In genomic region chr19:3045885-3046603, GRCh38 we compare ENCODE assay signal across 14 cellular contexts. TPM values are rescaled to one million over a fixed set of nuclear protein-coding genes. Genes with fewer than 3 reads are reported as not detected.
DNase-seq lines count a peak whose midpoint lies in the region; ATAC-seq, FAIRE-seq and TF ChIP-seq lines count a peak whose summit lies in the region.
"Had no signal": no experiment of that assay in that cellular context is flagged by ENCODE, and none has a peak within 500 bp of the region (broad histone marks: within the 10 kb centered on the region; RNA-seq: fewer than 3 reads in every experiment).

No MANE protein-coding gene starts in this region.

- H3K9me3 ChIP-seq in HUES64 (ENCODE audit: insufficient read depth, low read depth, low read length) (no peaks in the 10 kb centered on the region), endodermal cell (ENCODE audit: control insufficient read depth, low read length) (no peaks in the 10 kb centered on the region), pancreas (no peaks in the 10 kb centered on the region)
- H3K9me3 ChIP-seq: testis had no signal

- H3K27me3 ChIP-seq in HUES64 (ENCODE audit: insufficient read depth, low read length) (peaks cover 35% of the 10 kb centered on the region), endodermal cell (ENCODE audit: control insufficient read depth, insufficient read depth, low read length, poor library complexity, severe bottlenecking) (no peaks in the 10 kb centered on the region), pancreas (no peaks in the 10 kb centered on the region)
- H3K27me3 ChIP-seq: testis had no signal

- intact Hi-C loops in pancreas (cut with DNase I): no loop called here

- H3K27ac Mint-ChIP-seq in endodermal cell: peak overlapping the region; percentile 64
- no peak overlapping the region for H3K27ac Mint-ChIP-seq in immature natural killer cell
- H3K27ac Mint-ChIP-seq: activated T-cell treated with anti-CD3 and anti-CD28 coated beads, Interleukin-2, amount 50 U/mL, for 72 hours had no signal

- H3K4me3 Mint-ChIP-seq in endodermal cell (peak overlapping the region; percentile 18), immature natural killer cell (peak overlapping the region in 2 of 5 donors; percentile 27 to 33)

- H3K4me1 Mint-ChIP-seq in endodermal cell (peaks cover 16% of the 10 kb centered on the region), immature natural killer cell (peaks cover 14 to 18% of the 10 kb centered on the region in 2 donors)

- no peaks in the 10 kb centered on the region for H3K36me3 Mint-ChIP-seq in endodermal cell (ENCODE audit: low read depth)
- no peaks in the 10 kb centered on the region for H3K36me3 Mint-ChIP-seq in immature natural killer cell

- no peaks in the 10 kb centered on the region for H3K9me3 Mint-ChIP-seq in endodermal cell
- no peaks in the 10 kb centered on the region for H3K9me3 Mint-ChIP-seq in immature natural killer cell
- H3K9me3 Mint-ChIP-seq: activated T-cell treated with anti-CD3 and anti-CD28 coated beads, Interleukin-2, amount 50 U/mL, for 72 hours had no signal

- TF ChIP-seq CTCF in endodermal cell (conservative IDR thresholded peaks at IDR 0.05) (no peak), pancreas (IDR thresholded peaks at IDR 0.05) (no peak)

- H3K9ac ChIP-seq in HUES64 (ENCODE audit: low read depth, low read length): no peak overlapping the region
- no peak overlapping the region for H3K9ac ChIP-seq in endodermal cell (ENCODE audit: extremely low read depth, low read length, poor library complexity, severe bottlenecking)

- H3K4me1 ChIP-seq in HUES64 (ENCODE audit: insufficient read depth, low read length): peaks cover 9% of the 10 kb centered on the region
- H3K4me1 ChIP-seq in endodermal cell (ENCODE audit: control insufficient read depth, insufficient read depth, low read length): peaks cover 5% of the 10 kb centered on the region
- H3K4me1 ChIP-seq in pancreas: peaks cover 0 to 3% (median 0%) of the 10 kb centered on the region in 3 donors

- H3K4me3 ChIP-seq in HUES64 (ENCODE audit: low read length) (peak overlapping the region; percentile 41; the same call in 1 of the 2 replicates), endodermal cell (ENCODE audit: low read length) (no peak overlapping the region), pancreas (no peak overlapping the region)
- H3K4me3 ChIP-seq: testis had no signal

- H3K27me3 Mint-ChIP-seq in endodermal cell (ENCODE audit: insufficient read depth): peaks cover 5% of the 10 kb centered on the region
- peaks cover 0 to 10% (median 7%) of the 10 kb centered on the region in 3 donors for H3K27me3 Mint-ChIP-seq in immature natural killer cell (ENCODE audit: low read depth in 3 of 3)

- FAIRE-seq in pancreas (lab: Jason Lieb, UNC): no peak
- FAIRE-seq: A204.1, astrocyte had no signal

- ATAC-seq in pancreas: peak in 3 of 4 donors; percentile 5 to 45 (median 31)
- ATAC-seq in GM19023 (IDR thresholded peaks at IDR 0.05; ENCODE audit: unreplicated experiment): no peak
- ATAC-seq in HG02798 (IDR thresholded peaks at IDR 0.05; ENCODE audit: poor library complexity, unreplicated experiment): no peak
- ATAC-seq: activated T-cell treated with anti-CD3 and anti-CD28 coated beads, Interleukin-2, amount 50 U/mL, for 72 hours had no signal

- 13% methylated on average over 7 of the region's 13 CpGs for WGBS in HUES64
- 19 to 20% methylated on average over 3 to 8 of the region's 13 CpGs for WGBS in endodermal cell (ENCODE audit: insufficient coverage in 1 of 2, insufficient read length in 1 of 2), 2 experiments
- WGBS in pancreas, 2 donors: 52 to 55% methylated on average over 13 of the region's 13 CpGs

- H3K36me3 ChIP-seq in HUES64 (ENCODE audit: insufficient read depth, low read length) (no peaks in the 10 kb centered on the region), endodermal cell (ENCODE audit: control insufficient read depth, insufficient read depth, low read length) (no peaks in the 10 kb centered on the region), pancreas (no peaks in the 10 kb centered on the region)

- peak overlapping the region; percentile 45; the same call in 1 of the 2 replicates for H3K27ac ChIP-seq in HUES64 (ENCODE audit: low read depth, low read length)
- no peak overlapping the region for H3K27ac ChIP-seq in endodermal cell (ENCODE audit: low read depth, low read length)
- peak overlapping the region in 1 of 4 donors; percentile 23 for H3K27ac ChIP-seq in pancreas

- DNase-seq in DMS53 (lab: John Stamatoyannopoulos, UW): peak; percentile 49
- no peak for DNase-seq in DMS53 treated with DMSO at 0.1 percent for 48 hours (lab: John Stamatoyannopoulos, UW; ENCODE audit: unreplicated experiment)
- peak; percentile 87 for DNase-seq in endodermal cell
- no peak for DNase-seq in pancreas
- DNase-seq in immature natural killer cell: no peak
- DNase-seq: activated T-cell treated with anti-CD3 and anti-CD28 coated beads, Interleukin-2, amount 50 U/mL, for 72 hours; head of caudate nucleus; Karpas-422; testis had no signal

RNA-seq across cellular contexts. Expression of gene TLE5, which starts 16.3 kb away (rescaled TPM):
- polyA plus RNA-seq in HUES64 (2013, experiment 1 of 2): 95.1 TPM
- polyA plus RNA-seq in HUES64 (2013, experiment 2 of 2): 123 TPM
- total RNA-seq in endodermal cell: 100 to 1,000 TPM; 488 to 575 TPM
- polyA plus RNA-seq in endodermal cell (2013, experiment 1 of 2): 171 TPM
- 199 TPM for polyA plus RNA-seq in endodermal cell (2013, experiment 2 of 2)
- 100 to 1,000 TPM; 165 to 250 (median 204) TPM for total RNA-seq in pancreas
- polyA plus RNA-seq in pancreas: 100 to 1,000 TPM; 539 to 573 TPM
- 100 to 1,000 TPM; 382 to 635 (median 466) TPM for polyA plus RNA-seq in immature natural killer cell

RNA-seq across cellular contexts. Expression of gene TLE2, which starts 17.0 kb away (rescaled TPM):
- 1.8 TPM for polyA plus RNA-seq in HUES64 (2013, experiment 1 of 2)
- 2.2 TPM for polyA plus RNA-seq in HUES64 (2013, experiment 2 of 2)
- 10 to 100 TPM; 75.0 to 80.3 TPM for total RNA-seq in endodermal cell
- polyA plus RNA-seq in endodermal cell (2013, experiment 1 of 2): 8.9 TPM
- polyA plus RNA-seq in endodermal cell (2013, experiment 2 of 2): 10.2 TPM
- 10 to 100 TPM; 16.4 to 38.0 (median 21.8) TPM for total RNA-seq in pancreas
- polyA plus RNA-seq in pancreas: 10 to 100 TPM; 72.6 to 81.9 TPM
- polyA plus RNA-seq in immature natural killer cell: 1 to 10 TPM; 1.2 to 2.4 (median 1.3) TPM

RNA-seq across cellular contexts. Expression of gene GNA11, which starts 48.1 kb away (rescaled TPM):
- 12.7 TPM for polyA plus RNA-seq in HUES64 (2013, experiment 1 of 2)
- polyA plus RNA-seq in HUES64 (2013, experiment 2 of 2): 12.2 TPM
- total RNA-seq in endodermal cell (10 to 100 TPM; 26.5 to 29.0 TPM), pancreas (10 to 100 TPM; 17.4 to 28.0 (median 23.6) TPM)
- polyA plus RNA-seq in endodermal cell (2013, experiment 1 of 2): 21.8 TPM
- 17.4 TPM for polyA plus RNA-seq in endodermal cell (2013, experiment 2 of 2)
- polyA plus RNA-seq in pancreas (10 to 100 TPM; 25.6 to 28.4 TPM), immature natural killer cell (under 1 TPM in 1 of 3 donors, not detected in 2; 0.09 TPM)

Comparison
In these comparisons a context has a peak if more than half of its experiments do, and no peak if none do; other contexts are left out.
1. DNase-seq: peak in DMS53 (single experiment) and endodermal cell (single experiment); none in DMS53 treated with DMSO at 0.1 percent for 48 hours (single experiment), pancreas (0 of 6) and immature natural killer cell (0 of 3).
2. ATAC-seq: peak in pancreas (3 of 4); none in GM19023 (single experiment) and HG02798 (single experiment).